ENCODE assay signal across 1 cellular context in the genomic region with DNA sequence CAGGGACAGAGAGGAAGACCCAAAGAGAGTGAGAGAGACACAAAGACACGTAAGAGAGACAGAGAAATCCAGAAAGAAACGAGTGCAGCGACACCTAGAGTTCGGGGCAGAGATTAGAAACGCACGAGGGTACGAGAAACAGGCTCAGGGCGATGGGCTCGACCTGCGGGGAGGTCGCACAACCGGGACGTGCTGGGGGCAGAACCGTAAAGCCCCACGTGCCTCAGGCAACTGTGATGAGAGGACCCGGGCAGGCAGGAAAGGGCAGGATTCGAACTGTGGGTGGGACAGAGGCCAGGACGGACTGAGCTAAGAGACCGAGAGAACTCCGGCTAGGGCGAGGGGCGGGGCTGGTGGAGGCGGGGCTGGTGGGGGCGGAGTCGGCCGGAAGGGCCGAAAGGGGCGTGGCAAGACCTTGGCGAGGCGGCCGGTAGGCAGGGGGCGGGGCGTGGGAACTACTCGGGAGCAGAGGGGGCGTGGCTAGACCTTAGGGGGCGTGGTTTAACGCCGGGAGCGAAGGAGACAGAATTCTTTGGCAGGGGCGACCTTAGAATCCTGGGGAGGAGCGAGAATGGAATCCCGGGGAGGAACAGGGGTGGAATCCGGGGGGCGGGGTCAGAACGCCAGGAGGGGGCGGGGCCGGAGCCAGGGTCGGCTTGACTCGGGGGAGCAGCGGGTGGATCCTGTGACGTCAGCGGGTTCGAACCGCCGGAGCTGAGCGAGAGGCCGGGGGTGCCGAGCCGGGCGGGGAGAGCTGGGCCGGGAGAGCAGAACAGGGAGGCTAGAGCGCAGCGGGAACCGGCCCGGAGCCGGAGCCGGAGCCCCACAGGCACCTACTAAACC.
A peak's percentile ranks its signal among the peaks of the same experiment; 100 is the strongest.
TF ChIP-seq lines count a peak whose summit lies in the region.

TSS of gene NECTIN2 (plus strand) at position 686 of the 843 bp plus-strand sequence. CDS start 229 bp downstream, outside the sequence.

TF ChIP-seq in HepG2, 621 proteins besides CTCF, POLR2A, EP300 and RAD21 (continued from another document and continues in another):
- TF ChIP-seq TFDP1 (CRISPR knock-in tag; IDR thresholded peaks at IDR 0.05; ENCODE audit: borderline replicate concordance), result peak; percentile 35; the same call in 1 of the 2 replicates
- TF ChIP-seq ZNF564 (CRISPR knock-in tag; IDR thresholded peaks at IDR 0.05), result no peak
- no peak; the same call in 1 of the 2 replicates for TF ChIP-seq CAMTA2 (CRISPR knock-in tag; IDR thresholded peaks at IDR 0.05; ENCODE audit: borderline replicate concordance)
- no peak for TF ChIP-seq MED8 (CRISPR knock-in tag; IDR thresholded peaks at IDR 0.05; ENCODE audit: insufficient replicate concordance)
- TF ChIP-seq, protein P1, sequence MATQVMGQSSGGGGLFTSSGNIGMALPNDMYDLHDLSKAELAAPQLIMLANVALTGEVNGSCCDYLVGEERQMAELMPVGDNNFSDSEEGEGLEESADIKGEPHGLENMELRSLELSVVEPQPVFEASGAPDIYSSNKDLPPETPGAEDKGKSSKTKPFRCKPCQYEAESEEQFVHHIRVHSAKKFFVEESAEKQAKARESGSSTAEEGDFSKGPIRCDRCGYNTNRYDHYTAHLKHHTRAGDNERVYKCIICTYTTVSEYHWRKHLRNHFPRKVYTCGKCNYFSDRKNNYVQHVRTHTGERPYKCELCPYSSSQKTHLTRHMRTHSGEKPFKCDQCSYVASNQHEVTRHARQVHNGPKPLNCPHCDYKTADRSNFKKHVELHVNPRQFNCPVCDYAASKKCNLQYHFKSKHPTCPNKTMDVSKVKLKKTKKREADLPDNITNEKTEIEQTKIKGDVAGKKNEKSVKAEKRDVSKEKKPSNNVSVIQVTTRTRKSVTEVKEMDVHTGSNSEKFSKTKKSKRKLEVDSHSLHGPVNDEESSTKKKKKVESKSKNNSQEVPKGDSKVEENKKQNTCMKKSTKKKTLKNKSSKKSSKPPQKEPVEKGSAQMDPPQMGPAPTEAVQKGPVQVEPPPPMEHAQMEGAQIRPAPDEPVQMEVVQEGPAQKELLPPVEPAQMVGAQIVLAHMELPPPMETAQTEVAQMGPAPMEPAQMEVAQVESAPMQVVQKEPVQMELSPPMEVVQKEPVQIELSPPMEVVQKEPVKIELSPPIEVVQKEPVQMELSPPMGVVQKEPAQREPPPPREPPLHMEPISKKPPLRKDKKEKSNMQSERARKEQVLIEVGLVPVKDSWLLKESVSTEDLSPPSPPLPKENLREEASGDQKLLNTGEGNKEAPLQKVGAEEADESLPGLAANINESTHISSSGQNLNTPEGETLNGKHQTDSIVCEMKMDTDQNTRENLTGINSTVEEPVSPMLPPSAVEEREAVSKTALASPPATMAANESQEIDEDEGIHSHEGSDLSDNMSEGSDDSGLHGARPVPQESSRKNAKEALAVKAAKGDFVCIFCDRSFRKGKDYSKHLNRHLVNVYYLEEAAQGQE (IDR thresholded peaks at IDR 0.05; ENCODE audit: borderline replicate concordance in 1 of 2, low read depth in 1 of 2, low read length in 2 of 2), result peak in 1 of 2 experiments; percentile 21; a peak in 1 of 4 replicates
- no peak for TF ChIP-seq XBP1 (CRISPR knock-in tag; IDR thresholded peaks at IDR 0.05)
- no peak for TF ChIP-seq TAF15 (IDR thresholded peaks at IDR 0.05; ENCODE audit: low read depth, low read length, poor library complexity, severe bottlenecking)
- TF ChIP-seq, protein P2, sequence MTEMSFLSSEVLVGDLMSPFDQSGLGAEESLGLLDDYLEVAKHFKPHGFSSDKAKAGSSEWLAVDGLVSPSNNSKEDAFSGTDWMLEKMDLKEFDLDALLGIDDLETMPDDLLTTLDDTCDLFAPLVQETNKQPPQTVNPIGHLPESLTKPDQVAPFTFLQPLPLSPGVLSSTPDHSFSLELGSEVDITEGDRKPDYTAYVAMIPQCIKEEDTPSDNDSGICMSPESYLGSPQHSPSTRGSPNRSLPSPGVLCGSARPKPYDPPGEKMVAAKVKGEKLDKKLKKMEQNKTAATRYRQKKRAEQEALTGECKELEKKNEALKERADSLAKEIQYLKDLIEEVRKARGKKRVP (CRISPR knock-in tag; IDR thresholded peaks at IDR 0.05), result peak in 1 of 2 experiments; percentile 60; a peak in 2 of 4 replicates
- TF ChIP-seq, protein P3, sequence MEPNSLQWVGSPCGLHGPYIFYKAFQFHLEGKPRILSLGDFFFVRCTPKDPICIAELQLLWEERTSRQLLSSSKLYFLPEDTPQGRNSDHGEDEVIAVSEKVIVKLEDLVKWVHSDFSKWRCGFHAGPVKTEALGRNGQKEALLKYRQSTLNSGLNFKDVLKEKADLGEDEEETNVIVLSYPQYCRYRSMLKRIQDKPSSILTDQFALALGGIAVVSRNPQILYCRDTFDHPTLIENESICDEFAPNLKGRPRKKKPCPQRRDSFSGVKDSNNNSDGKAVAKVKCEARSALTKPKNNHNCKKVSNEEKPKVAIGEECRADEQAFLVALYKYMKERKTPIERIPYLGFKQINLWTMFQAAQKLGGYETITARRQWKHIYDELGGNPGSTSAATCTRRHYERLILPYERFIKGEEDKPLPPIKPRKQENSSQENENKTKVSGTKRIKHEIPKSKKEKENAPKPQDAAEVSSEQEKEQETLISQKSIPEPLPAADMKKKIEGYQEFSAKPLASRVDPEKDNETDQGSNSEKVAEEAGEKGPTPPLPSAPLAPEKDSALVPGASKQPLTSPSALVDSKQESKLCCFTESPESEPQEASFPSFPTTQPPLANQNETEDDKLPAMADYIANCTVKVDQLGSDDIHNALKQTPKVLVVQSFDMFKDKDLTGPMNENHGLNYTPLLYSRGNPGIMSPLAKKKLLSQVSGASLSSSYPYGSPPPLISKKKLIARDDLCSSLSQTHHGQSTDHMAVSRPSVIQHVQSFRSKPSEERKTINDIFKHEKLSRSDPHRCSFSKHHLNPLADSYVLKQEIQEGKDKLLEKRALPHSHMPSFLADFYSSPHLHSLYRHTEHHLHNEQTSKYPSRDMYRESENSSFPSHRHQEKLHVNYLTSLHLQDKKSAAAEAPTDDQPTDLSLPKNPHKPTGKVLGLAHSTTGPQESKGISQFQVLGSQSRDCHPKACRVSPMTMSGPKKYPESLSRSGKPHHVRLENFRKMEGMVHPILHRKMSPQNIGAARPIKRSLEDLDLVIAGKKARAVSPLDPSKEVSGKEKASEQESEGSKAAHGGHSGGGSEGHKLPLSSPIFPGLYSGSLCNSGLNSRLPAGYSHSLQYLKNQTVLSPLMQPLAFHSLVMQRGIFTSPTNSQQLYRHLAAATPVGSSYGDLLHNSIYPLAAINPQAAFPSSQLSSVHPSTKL (CRISPR knock-in tag; IDR thresholded peaks at IDR 0.05), result peak; percentile 18
- no peak for TF ChIP-seq ZNF644 (CRISPR knock-in tag; IDR thresholded peaks at IDR 0.05; ENCODE audit: low read depth)
- no peak for TF ChIP-seq TP53 (CRISPR knock-in tag; conservative IDR thresholded peaks at IDR 0.05)
- TF ChIP-seq ZNF451 (CRISPR knock-in tag; IDR thresholded peaks at IDR 0.05), result no peak; the same call in 1 of the 2 replicates
- TF ChIP-seq PRMT3 (CRISPR knock-in tag; IDR thresholded peaks at IDR 0.05; ENCODE audit: borderline replicate concordance, low read depth), result no peak
- TF ChIP-seq EZH2 (conservative IDR thresholded peaks at IDR 0.05; ENCODE audit: low read depth, low read length), result no peak
- no peak for TF ChIP-seq ZNF841 (CRISPR knock-in tag; IDR thresholded peaks at IDR 0.05; ENCODE audit: borderline replicate concordance)
- no peak; the same call in 1 of the 2 replicates for TF ChIP-seq SIN3A (IDR thresholded peaks at IDR 0.05; ENCODE audit: borderline replicate concordance, low read depth, low read length)
- TF ChIP-seq, protein P4, sequence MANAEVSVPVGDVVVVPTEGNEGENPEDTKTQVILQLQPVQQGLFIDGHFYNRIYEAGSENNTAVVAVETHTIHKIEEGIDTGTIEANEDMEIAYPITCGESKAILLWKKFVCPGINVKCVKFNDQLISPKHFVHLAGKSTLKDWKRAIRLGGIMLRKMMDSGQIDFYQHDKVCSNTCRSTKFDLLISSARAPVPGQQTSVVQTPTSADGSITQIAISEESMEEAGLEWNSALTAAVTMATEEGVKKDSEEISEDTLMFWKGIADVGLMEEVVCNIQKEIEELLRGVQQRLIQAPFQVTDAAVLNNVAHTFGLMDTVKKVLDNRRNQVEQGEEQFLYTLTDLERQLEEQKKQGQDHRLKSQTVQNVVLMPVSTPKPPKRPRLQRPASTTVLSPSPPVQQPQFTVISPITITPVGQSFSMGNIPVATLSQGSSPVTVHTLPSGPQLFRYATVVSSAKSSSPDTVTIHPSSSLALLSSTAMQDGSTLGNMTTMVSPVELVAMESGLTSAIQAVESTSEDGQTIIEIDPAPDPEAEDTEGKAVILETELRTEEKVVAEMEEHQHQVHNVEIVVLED (CRISPR knock-in tag; IDR thresholded peaks at IDR 0.05; ENCODE audit: borderline replicate concordance), result peak; percentile 17; the same call in 1 of the 2 replicates
- TF ChIP-seq ZSCAN31 (CRISPR knock-in tag; IDR thresholded peaks at IDR 0.05; ENCODE audit: low read depth), result no peak
- no peak for TF ChIP-seq MLXIP (CRISPR knock-in tag; IDR thresholded peaks at IDR 0.05; ENCODE audit: borderline replicate concordance)
- TF ChIP-seq ZNF331 (CRISPR knock-in tag; IDR thresholded peaks at IDR 0.05), result 0 out of 2 replicates have a peak, but pooled peaks have one; percentile 20
- TF ChIP-seq, protein P5, sequence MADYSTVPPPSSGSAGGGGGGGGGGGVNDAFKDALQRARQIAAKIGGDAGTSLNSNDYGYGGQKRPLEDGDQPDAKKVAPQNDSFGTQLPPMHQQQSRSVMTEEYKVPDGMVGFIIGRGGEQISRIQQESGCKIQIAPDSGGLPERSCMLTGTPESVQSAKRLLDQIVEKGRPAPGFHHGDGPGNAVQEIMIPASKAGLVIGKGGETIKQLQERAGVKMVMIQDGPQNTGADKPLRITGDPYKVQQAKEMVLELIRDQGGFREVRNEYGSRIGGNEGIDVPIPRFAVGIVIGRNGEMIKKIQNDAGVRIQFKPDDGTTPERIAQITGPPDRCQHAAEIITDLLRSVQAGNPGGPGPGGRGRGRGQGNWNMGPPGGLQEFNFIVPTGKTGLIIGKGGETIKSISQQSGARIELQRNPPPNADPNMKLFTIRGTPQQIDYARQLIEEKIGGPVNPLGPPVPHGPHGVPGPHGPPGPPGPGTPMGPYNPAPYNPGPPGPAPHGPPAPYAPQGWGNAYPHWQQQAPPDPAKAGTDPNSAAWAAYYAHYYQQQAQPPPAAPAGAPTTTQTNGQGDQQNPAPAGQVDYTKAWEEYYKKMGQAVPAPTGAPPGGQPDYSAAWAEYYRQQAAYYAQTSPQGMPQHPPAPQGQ (CRISPR knock-in tag; IDR thresholded peaks at IDR 0.05; ENCODE audit: borderline replicate concordance), result no peak; the same call in 1 of the 2 replicates
- TF ChIP-seq, protein P6, sequence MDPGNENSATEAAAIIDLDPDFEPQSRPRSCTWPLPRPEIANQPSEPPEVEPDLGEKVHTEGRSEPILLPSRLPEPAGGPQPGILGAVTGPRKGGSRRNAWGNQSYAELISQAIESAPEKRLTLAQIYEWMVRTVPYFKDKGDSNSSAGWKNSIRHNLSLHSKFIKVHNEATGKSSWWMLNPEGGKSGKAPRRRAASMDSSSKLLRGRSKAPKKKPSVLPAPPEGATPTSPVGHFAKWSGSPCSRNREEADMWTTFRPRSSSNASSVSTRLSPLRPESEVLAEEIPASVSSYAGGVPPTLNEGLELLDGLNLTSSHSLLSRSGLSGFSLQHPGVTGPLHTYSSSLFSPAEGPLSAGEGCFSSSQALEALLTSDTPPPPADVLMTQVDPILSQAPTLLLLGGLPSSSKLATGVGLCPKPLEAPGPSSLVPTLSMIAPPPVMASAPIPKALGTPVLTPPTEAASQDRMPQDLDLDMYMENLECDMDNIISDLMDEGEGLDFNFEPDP (CRISPR knock-in tag; conservative IDR thresholded peaks at IDR 0.05), result no peak
- peak; percentile 43; the same call in 1 of the 2 replicates for TF ChIP-seq MED1 (CRISPR knock-in tag; IDR thresholded peaks at IDR 0.05)
- no peak for TF ChIP-seq SRSF4 (IDR thresholded peaks at IDR 0.05; ENCODE audit: low read depth, low read length, poor library complexity, severe bottlenecking)
- no peak for TF ChIP-seq REL (CRISPR knock-in tag; conservative IDR thresholded peaks at IDR 0.05)
- TF ChIP-seq LRRFIP1 (CRISPR knock-in tag; conservative IDR thresholded peaks at IDR 0.05), result no peak
- no peak for TF ChIP-seq STAT5B (CRISPR knock-in tag; IDR thresholded peaks at IDR 0.05)
- TF ChIP-seq FOXM1 (CRISPR knock-in tag; IDR thresholded peaks at IDR 0.05), result no peak
